Comparison of ENCODE assay signal across 11 cellular contexts in genomic region chr16:29738514-29738913, GRCh38. TPM values are rescaled to one million over a fixed set of nuclear protein-coding genes. Genes with fewer than 3 reads are reported as not detected.
A peak's percentile ranks its signal among the peaks of the same experiment; 100 is the strongest.
DNase-seq lines count a peak whose midpoint lies in the region; ATAC-seq and TF ChIP-seq lines count a peak whose summit lies in the region.
"Had no signal": no experiment of that assay in that cellular context is flagged by ENCODE, and none has a peak within 500 bp of the region (broad histone marks: within the 10 kb centered on the region; RNA-seq: fewer than 3 reads in every experiment).

No MANE protein-coding gene starts in this region.

- no peak overlapping the region for H3K4me3 ChIP-seq in dorsolateral prefrontal cortex
- H3K4me3 ChIP-seq: SJSA1 had no signal

- POLR2A ChIA-PET in activated CD4-positive, alpha-beta T cell treated with anti-CD3 and anti-CD28 coated beads for 36 hours (lab: Charles Lee): no interaction called here
- POLR2A ChIA-PET in T-cell (lab: Charles Lee): interaction anchor here (0.5 to 1.3 kb wide), 15 partner anchors 13 to 626 kb away, joined by 3 to 14 read pairs (median 6); partner anchors contain the start of genes KIF22 (in 1 of the 2) and PAGR1 (in 1 of the 2)

- H3K27ac ChIP-seq in dorsolateral prefrontal cortex: no peak overlapping the region
- H3K27ac ChIP-seq: SJSA1 had no signal

- H3K27ac Mint-ChIP-seq in activated CD4-positive, alpha-beta T cell treated with anti-CD3 and anti-CD28 coated beads for 36 hours: peak overlapping the region; percentile 77
- H3K27ac Mint-ChIP-seq in T-cell: peak overlapping the region; percentile 92 to 93
- peak overlapping the region; percentile 41 for H3K27ac Mint-ChIP-seq in central memory CD8-positive, alpha-beta T cell (ENCODE audit: low read depth)
- H3K27ac Mint-ChIP-seq in stimulated activated naive CD8-positive, alpha-beta T cell treated with anti-CD3 and anti-CD28 coated beads, Interleukin-15, Interleukin-2, amounts not matched to agents 100 ng/mL and 50 ng/mL, for 24 hours: peak overlapping the region; percentile 8

- ATAC-seq in activated CD4-positive, alpha-beta T cell treated with anti-CD3 and anti-CD28 coated beads for 36 hours: peak; percentile 89
- peak; percentile 89 to 95 (median 90) for ATAC-seq in T-cell (replicated peaks in 1 of 4)
- ATAC-seq in central memory CD8-positive, alpha-beta T cell (replicated peaks; ENCODE audit: extremely low read depth, poor library complexity, severe bottlenecking): peak; percentile 95

- peak overlapping the region; percentile 4 for H3K4me3 Mint-ChIP-seq in activated CD4-positive, alpha-beta T cell treated with anti-CD3 and anti-CD28 coated beads for 36 hours
- peak overlapping the region; percentile 37 to 73 (median 66) for H3K4me3 Mint-ChIP-seq in T-cell
- peak overlapping the region; percentile 69 for H3K4me3 Mint-ChIP-seq in central memory CD8-positive, alpha-beta T cell
- no peak overlapping the region for H3K4me3 Mint-ChIP-seq in stimulated activated naive CD8-positive, alpha-beta T cell treated with anti-CD3 and anti-CD28 coated beads, Interleukin-15, Interleukin-2, amounts not matched to agents 100 ng/mL and 50 ng/mL, for 24 hours

- H3K27me3 ChIP-seq in dorsolateral prefrontal cortex: peaks cover 0 to 2% (median 0%) of the 10 kb centered on the region in 45 donors
- H3K27me3 ChIP-seq: SJSA1 had no signal

- peaks cover 3% of the 10 kb centered on the region for H3K9me3 Mint-ChIP-seq in activated CD4-positive, alpha-beta T cell treated with anti-CD3 and anti-CD28 coated beads for 36 hours (ENCODE audit: low read depth)
- no peaks in the 10 kb centered on the region for H3K9me3 Mint-ChIP-seq in T-cell
- H3K9me3 Mint-ChIP-seq in central memory CD8-positive, alpha-beta T cell: no peaks in the 10 kb centered on the region
- H3K9me3 Mint-ChIP-seq in stimulated activated naive CD8-positive, alpha-beta T cell treated with anti-CD3 and anti-CD28 coated beads, Interleukin-15, Interleukin-2, amounts not matched to agents 100 ng/mL and 50 ng/mL, for 24 hours: no peaks in the 10 kb centered on the region

- CTCF ChIA-PET in activated CD4-positive, alpha-beta T cell treated with anti-CD3 and anti-CD28 coated beads for 36 hours (lab: Charles Lee): interaction anchor here (0.6 to 1.5 kb wide), 6 partner anchors 10 to 312 kb away, joined by 3 to 6 read pairs (median 4); partner anchors contain the start of gene PAGR1
- CTCF ChIA-PET in T-cell (lab: Charles Lee): interaction anchor here (0.6 to 1.8 kb wide), 13 partner anchors 9 to 77 kb away, joined by 3 to 11 read pairs (median 4); partner anchors contain the start of genes KIF22 (in 1 of the 2) and PAGR1 (in 1 of the 2)

- H3K36me3 Mint-ChIP-seq in activated CD4-positive, alpha-beta T cell treated with anti-CD3 and anti-CD28 coated beads for 36 hours (ENCODE audit: low read depth): peaks cover 18% of the 10 kb centered on the region
- peaks cover 38% of the 10 kb centered on the region for H3K36me3 Mint-ChIP-seq in T-cell
- peaks cover 46% of the 10 kb centered on the region for H3K36me3 Mint-ChIP-seq in central memory CD8-positive, alpha-beta T cell (ENCODE audit: insufficient read depth)
- H3K36me3 Mint-ChIP-seq in stimulated activated naive CD8-positive, alpha-beta T cell treated with anti-CD3 and anti-CD28 coated beads, Interleukin-15, Interleukin-2, amounts not matched to agents 100 ng/mL and 50 ng/mL, for 24 hours (ENCODE audit: low read depth): peaks cover 13% of the 10 kb centered on the region

- peak; percentile 57 for DNase-seq in activated CD4-positive, alpha-beta T cell treated with anti-CD3 and anti-CD28 coated beads for 36 hours
- DNase-seq in activated CD4-positive, alpha-beta T cell treated with anti-CD3 and anti-CD28 coated beads for 1 hour: no peak
- DNase-seq in T-cell (peak in 32 of 34 experiments; percentile 40 to 81 (median 66)), kidney tubule cell (ENCODE audit: low spot score) (no peak), dorsolateral prefrontal cortex (no peak), NCI-H2081 treated with DMSO at 0.1 percent for 48 hours (lab: John Stamatoyannopoulos, UW) (no peak)
- peak in 1 of 2 donors; percentile 73 for DNase-seq in central memory CD8-positive, alpha-beta T cell (ENCODE audit: low spot score in 2 of 2)

- TF ChIP-seq CTCF in dorsolateral prefrontal cortex (IDR thresholded peaks at IDR 0.05 in 54 of 56, conservative IDR thresholded peaks at IDR 0.05 in 2 of 56; ENCODE audit: low read depth in 1 of 56, partially characterized antibody in 56 of 56): no peak

- no peaks in the 10 kb centered on the region for H3K27me3 Mint-ChIP-seq in activated CD4-positive, alpha-beta T cell treated with anti-CD3 and anti-CD28 coated beads for 36 hours
- H3K27me3 Mint-ChIP-seq in T-cell: no peaks in the 10 kb centered on the region
- H3K27me3 Mint-ChIP-seq in central memory CD8-positive, alpha-beta T cell: no peaks in the 10 kb centered on the region
- no peaks in the 10 kb centered on the region for H3K27me3 Mint-ChIP-seq in stimulated activated naive CD8-positive, alpha-beta T cell treated with anti-CD3 and anti-CD28 coated beads, Interleukin-15, Interleukin-2, amounts not matched to agents 100 ng/mL and 50 ng/mL, for 24 hours

- intact Hi-C loops in activated CD4-positive, alpha-beta T cell treated with anti-CD3 and anti-CD28 coated beads for 36 hours (cut with DNase I, micrococcal nuclease): no loop called here
- intact Hi-C loops in dorsolateral prefrontal cortex (cut with DNase I): no loop called here

- H3K4me1 Mint-ChIP-seq in activated CD4-positive, alpha-beta T cell treated with anti-CD3 and anti-CD28 coated beads for 36 hours: peaks cover 77% of the 10 kb centered on the region
- peaks cover 82 to 86% (median 85%) of the 10 kb centered on the region in 3 donors for H3K4me1 Mint-ChIP-seq in T-cell
- peaks cover 75% of the 10 kb centered on the region for H3K4me1 Mint-ChIP-seq in central memory CD8-positive, alpha-beta T cell
- peaks cover 81% of the 10 kb centered on the region for H3K4me1 Mint-ChIP-seq in stimulated activated naive CD8-positive, alpha-beta T cell treated with anti-CD3 and anti-CD28 coated beads, Interleukin-15, Interleukin-2, amounts not matched to agents 100 ng/mL and 50 ng/mL, for 24 hours (ENCODE audit: low read depth)

RNA-seq across cellular contexts. Expression of gene C16orf54, which starts 7.3 kb away (rescaled TPM):
- 10 to 100 TPM; 21.3 to 22.0 TPM for total RNA-seq in activated CD4-positive, alpha-beta T cell treated with anti-CD3 and anti-CD28 coated beads for 36 hours
- total RNA-seq in T-cell: 100 to 1,000 TPM; 122 to 194 (median 142) TPM
- total RNA-seq in dorsolateral prefrontal cortex: 1 to 10 TPM in 9 of 120 experiments, under 1 TPM in 99, not detected in 12; 0.17 to 1.3 (median 0.45) TPM
- total RNA-seq: LHCN-M2, SJSA1 had no signal

RNA-seq across cellular contexts. Expression of gene ZG16, which starts 39.5 kb away (rescaled TPM):
- total RNA-seq in activated CD4-positive, alpha-beta T cell treated with anti-CD3 and anti-CD28 coated beads for 36 hours: not detected
- total RNA-seq in T-cell (under 1 TPM in 2 of 5 donors, not detected in 3; 0.09 to 0.15 TPM), dorsolateral prefrontal cortex (not detected)
- total RNA-seq: LHCN-M2, mucosa of gallbladder, SJSA1 had no signal

RNA-seq across cellular contexts. Expression of gene KIF22, which starts 52.0 kb away (rescaled TPM):
- total RNA-seq in activated CD4-positive, alpha-beta T cell treated with anti-CD3 and anti-CD28 coated beads for 36 hours: 100 to 1,000 TPM; 153 to 168 TPM
- total RNA-seq in T-cell (10 to 100 TPM; 84.1 to 95.2 (median 84.9) TPM), dorsolateral prefrontal cortex (10 to 100 TPM; 10.5 to 31.6 (median 21.6) TPM)

RNA-seq across cellular contexts. Expression of gene QPRT, which starts 59.5 kb away (rescaled TPM):
- total RNA-seq in activated CD4-positive, alpha-beta T cell treated with anti-CD3 and anti-CD28 coated beads for 36 hours: 1 to 10 TPM; 5.7 to 6.8 TPM
- total RNA-seq in T-cell (1 to 10 TPM; 1.4 to 2.5 (median 2.1) TPM), dorsolateral prefrontal cortex (10 to 100 TPM; 10.1 to 29.5 (median 18.0) TPM)

Comparison
In these comparisons a context has a peak if more than half of its experiments do, and no peak if none do; other contexts are left out.
1. DNase-seq: peak in activated CD4-positive, alpha-beta T cell treated with anti-CD3 and anti-CD28 coated beads for 36 hours (single experiment) and T-cell (32 of 34); none in activated CD4-positive, alpha-beta T cell treated with anti-CD3 and anti-CD28 coated beads for 1 hour (single experiment), kidney tubule cell (single experiment), dorsolateral prefrontal cortex (0 of 10) and NCI-H2081 treated with DMSO at 0.1 percent for 48 hours (single experiment).
2. H3K27ac Mint-ChIP-seq: peak in every context shown above with its lines; median percentile 92 in T-cell; 77 in activated CD4-positive, alpha-beta T cell treated with anti-CD3 and anti-CD28 coated beads for 36 hours; 41 in central memory CD8-positive, alpha-beta T cell; 8 in stimulated activated naive CD8-positive, alpha-beta T cell treated with anti-CD3 and anti-CD28 coated beads, Interleukin-15, Interleukin-2, amounts not matched to agents 100 ng/mL and 50 ng/mL, for 24 hours.
3. RNA of gene C16orf54, which starts 7.3 kb away (total RNA-seq): 122 to 194 TPM in T-cell and 21.3 to 22.0 TPM in activated CD4-positive, alpha-beta T cell treated with anti-CD3 and anti-CD28 coated beads for 36 hours; 0.17 to 1.3 TPM in dorsolateral prefrontal cortex; every median in the first group is over 4 times any median in the second.
4. Peak in every context shown above with its lines, with median percentiles within 50 percentile points of each other: ATAC-seq.